28 cellular contexts compared by ENCODE assay signal in genomic region chr14:53444677-53445312, GRCh38.
"Had no signal": no experiment of that assay in that cellular context is flagged by ENCODE, and none has a peak within 500 bp of the region (broad histone marks: within the 10 kb centered on the region; RNA-seq: fewer than 3 reads in every experiment).

No MANE protein-coding gene starts in this region.

- DNase-seq: dermis blood vessel endothelial cell; effector memory CD4-positive, alpha-beta T cell; erythroblast; esophagus squamous epithelium; foreskin melanocyte; glutamatergic neuron; heart right ventricle; hypothalamus; immature natural killer cell; islet precursor cell; mesenchymal stem cell; mucosa of descending colon; naive thymus-derived CD4-positive, alpha-beta T cell; sigmoid colon; stimulated activated CD4-positive, alpha-beta T cell treated with anti-CD3 and anti-CD28 coated beads, Interleukin-2, amount 100 ng/mL, for 24 hours; stimulated activated CD4-positive, alpha-beta T cell treated with anti-CD3 and anti-CD28 coated beads, Interleukin-4, amount 100 ng/mL, for 24 hours; stimulated activated naive CD8-positive, alpha-beta T cell treated with anti-CD3 and anti-CD28 coated beads, Interleukin-15, Interleukin-2, amounts not matched to agents 100 U/mL and 50 U/mL, for 24 hours; substantia nigra; testis; tibial artery had no signal

- ATAC-seq: heart right ventricle; left lobe of liver; mucosa of descending colon; naive thymus-derived CD4-positive, alpha-beta T cell; stimulated activated memory B cell treated with anti-CD40 and anti-IgM and Interleukin-4, amounts not matched to agents 10 μg/mL and 1 μg/mL and 100 μg/mL, for 72 hours; stimulated activated naive CD8-positive, alpha-beta T cell treated with anti-CD3 and anti-CD28 coated beads, Interleukin-15, Interleukin-2, amounts not matched to agents 100 U/mL and 50 U/mL, for 24 hours had no signal

- H2AFZ ChIP-seq: neural progenitor cell had no signal

- FAIRE-seq: endothelial cell of umbilical vein had no signal

- H3K4me3 ChIP-seq: coronary artery, esophagus squamous epithelium, heart right ventricle, lung, mucosa of descending colon, neural progenitor cell, prostate gland, right atrium auricular region, sigmoid colon, testis, tibial artery had no signal

- H3K4me1 ChIP-seq: esophagus squamous epithelium, heart right ventricle, neural progenitor cell, prostate gland, right atrium auricular region, sigmoid colon, testis, tibial artery had no signal

- H3K27me3 ChIP-seq: esophagus squamous epithelium, heart right ventricle, neural progenitor cell, right atrium auricular region, sigmoid colon, testis, tibial artery had no signal

- H3K9me3 ChIP-seq: esophagus squamous epithelium, heart right ventricle, mucosa of descending colon, prostate gland, right atrium auricular region, sigmoid colon, testis, tibial artery had no signal

- H3K36me3 ChIP-seq: esophagus squamous epithelium, heart right ventricle, neural progenitor cell, prostate gland, right atrium auricular region, sigmoid colon, tibial artery had no signal

- H3K4me2 ChIP-seq: neural progenitor cell had no signal

- H3K27ac ChIP-seq: coronary artery, esophagus squamous epithelium, heart right ventricle, neural progenitor cell, prostate gland, right atrium auricular region, sigmoid colon, testis, tibial artery had no signal

- H3K9ac ChIP-seq: neural progenitor cell had no signal
